ENCODE assay signal across 22 cellular contexts in the genomic region with DNA sequence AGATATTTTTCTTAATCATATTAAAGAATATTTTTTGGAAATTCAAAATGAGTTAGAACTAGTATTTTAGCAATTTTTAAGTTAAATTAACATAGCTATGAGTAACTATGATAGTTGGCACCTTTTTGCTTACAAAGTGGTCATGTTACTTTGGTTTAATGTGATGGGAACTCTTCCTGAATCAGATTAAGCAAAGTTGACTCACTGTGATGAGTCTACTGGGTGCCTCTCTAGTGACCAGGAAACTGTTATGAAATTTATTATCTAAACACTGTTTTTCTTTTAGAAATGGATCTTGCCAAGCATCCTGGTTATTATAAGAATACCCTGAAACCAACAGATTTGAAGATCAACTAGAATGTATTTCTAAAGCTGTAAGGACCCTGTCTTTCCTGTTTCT.
"Had no signal": no experiment of that assay in that cellular context is flagged by ENCODE, and none has a peak within 500 bp of the region (broad histone marks: within the 10 kb centered on the region; RNA-seq: fewer than 3 reads in every experiment).

No MANE protein-coding gene starts in this region.

- H3K27me3 ChIP-seq: body of pancreas, esophagus muscularis mucosa, heart left ventricle, right lobe of liver, tibial artery had no signal

- H3K9me3 ChIP-seq: right lobe of liver had no signal

- H3K4me1 ChIP-seq: body of pancreas, esophagus muscularis mucosa, heart left ventricle, right lobe of liver, tibial artery had no signal

- DNase-seq: activated CD4-positive, alpha-beta memory T cell treated with anti-CD3 and anti-CD28 coated beads for 36 hours; activated CD4-positive, alpha-beta T cell treated with anti-CD3 and anti-CD28 coated beads for 48 hours; activated CD4-positive, CD25-positive, alpha-beta regulatory T cell; activated gamma-delta T cell; activated naive CD4-positive, alpha-beta T cell treated with anti-CD3 and anti-CD28 coated beads, Interleukin-2, amount 50 U/mL, for 16 hours; activated naive CD8-positive, alpha-beta T cell treated with anti-CD3 and anti-CD28 coated beads, Interleukin-2, amount 50 U/mL, for 24 hours; anterior cingulate cortex; body of pancreas; caudate nucleus; effector CD4-positive, alpha-beta T cell; heart left ventricle; left cardiac atrium; mucosa of descending colon; nucleus accumbens; right lobe of liver; stimulated activated CD4-positive, alpha-beta T cell treated with anti-CD3 and anti-CD28 coated beads, Interleukin-2, amount 100 ng/mL, for 24 hours; stimulated activated naive CD8-positive, alpha-beta T cell treated with anti-CD3 and anti-CD28 coated beads, Interleukin-15, amount 100 ng/mL, for 72 hours; T-helper 17 cell; tibial artery had no signal

- FAIRE-seq: islet of Langerhans had no signal

- H3K4me3 ChIP-seq: body of pancreas, esophagus muscularis mucosa, heart left ventricle, mucosa of descending colon, right lobe of liver, skin epidermis, tibial artery had no signal

- H3K27ac ChIP-seq: body of pancreas, esophagus muscularis mucosa, heart left ventricle, right lobe of liver, skin epidermis, tibial artery had no signal

- H3K36me3 ChIP-seq: esophagus muscularis mucosa, heart left ventricle, right lobe of liver, tibial artery had no signal
